ENCODE assay signal across 9 cellular contexts in genomic region chr22:24433001-24433867, GRCh38. TPM values are rescaled to one million over a fixed set of nuclear protein-coding genes. Genes with fewer than 3 reads are reported as not detected.
DNase-seq lines count a peak whose midpoint lies in the region; ATAC-seq lines count a peak whose summit lies in the region.
"Had no signal": no experiment of that assay in that cellular context is flagged by ENCODE, and none has a peak within 500 bp of the region (broad histone marks: within the 10 kb centered on the region; RNA-seq: fewer than 3 reads in every experiment).

No MANE protein-coding gene starts in this region.

- peak overlapping the region; percentile 87 for H3K27ac Mint-ChIP-seq in activated CD8-positive, alpha-beta memory T cell treated with anti-CD3 and anti-CD28 coated beads, Interleukin-2, amount 10 ng/mL, durations not matched to agents 7 days and 5 days
- H3K27ac Mint-ChIP-seq in T-cell = peak overlapping the region; percentile 85 to 95
- H3K27ac Mint-ChIP-seq in stimulated activated naive B cell treated with anti-CD40 and anti-IgM and Interleukin-4, amounts not matched to agents 10 μg/mL and 1 μg/mL and 100 μg/mL, for 72 hours = peak overlapping the region; percentile 94

- POLR2A ChIA-PET in T-cell (lab: Charles Lee) = no interaction called here

- ATAC-seq in activated CD8-positive, alpha-beta memory T cell treated with anti-CD3 and anti-CD28 coated beads, Interleukin-2, amount 10 ng/mL, durations not matched to agents 7 days and 5 days = no peak
- no peak for ATAC-seq in T-cell (replicated peaks in 1 of 4)
- no peak for ATAC-seq in right cardiac atrium
- no peak for ATAC-seq in stimulated activated naive B cell treated with anti-CD40 and anti-IgM and Interleukin-4, amounts not matched to agents 10 μg/mL and 1 μg/mL and 100 μg/mL, for 72 hours (replicated peaks)
- ATAC-seq in HG03565 (IDR thresholded peaks at IDR 0.05; ENCODE audit: unreplicated experiment) = no peak

- H3K4me3 ChIP-seq in right cardiac atrium (ENCODE audit: low read length) = no peak overlapping the region

- no peaks in the 10 kb centered on the region for H3K9me3 ChIP-seq in right cardiac atrium (ENCODE audit: control insufficient read depth, low read length)

- CTCF ChIA-PET in activated CD8-positive, alpha-beta memory T cell treated with anti-CD3 and anti-CD28 coated beads, Interleukin-2, amount 10 ng/mL, durations not matched to agents 7 days and 5 days (lab: Charles Lee) = interaction anchor here (2.3 kb wide), 1 partner anchor 10 kb away, joined by 12 read pairs; no protein-coding TSS in a partner anchor
- CTCF ChIA-PET in T-cell (lab: Charles Lee) = no interaction called here

- H3K27me3 Mint-ChIP-seq in activated CD8-positive, alpha-beta memory T cell treated with anti-CD3 and anti-CD28 coated beads, Interleukin-2, amount 10 ng/mL, durations not matched to agents 7 days and 5 days = peaks cover 2% of the 10 kb centered on the region
- no peaks in the 10 kb centered on the region for H3K27me3 Mint-ChIP-seq in T-cell
- no peaks in the 10 kb centered on the region for H3K27me3 Mint-ChIP-seq in stimulated activated naive B cell treated with anti-CD40 and anti-IgM and Interleukin-4, amounts not matched to agents 10 μg/mL and 1 μg/mL and 100 μg/mL, for 72 hours

- 88% methylated on average over 36 of the region's 36 CpGs for WGBS in right cardiac atrium

- intact Hi-C loops in right cardiac atrium (cut with DNase I) = no loop called here

- H3K36me3 Mint-ChIP-seq in activated CD8-positive, alpha-beta memory T cell treated with anti-CD3 and anti-CD28 coated beads, Interleukin-2, amount 10 ng/mL, durations not matched to agents 7 days and 5 days = peaks cover 3% of the 10 kb centered on the region
- H3K36me3 Mint-ChIP-seq in T-cell = peaks cover 3% of the 10 kb centered on the region
- H3K36me3 Mint-ChIP-seq in stimulated activated naive B cell treated with anti-CD40 and anti-IgM and Interleukin-4, amounts not matched to agents 10 μg/mL and 1 μg/mL and 100 μg/mL, for 72 hours = peaks cover 20 to 33% of the 10 kb centered on the region in 2 donors

- no peaks in the 10 kb centered on the region for H3K9me3 Mint-ChIP-seq in activated CD8-positive, alpha-beta memory T cell treated with anti-CD3 and anti-CD28 coated beads, Interleukin-2, amount 10 ng/mL, durations not matched to agents 7 days and 5 days (ENCODE audit: low read depth)
- no peaks in the 10 kb centered on the region for H3K9me3 Mint-ChIP-seq in T-cell
- no peaks in the 10 kb centered on the region for H3K9me3 Mint-ChIP-seq in stimulated activated naive B cell treated with anti-CD40 and anti-IgM and Interleukin-4, amounts not matched to agents 10 μg/mL and 1 μg/mL and 100 μg/mL, for 72 hours

- peaks cover 31% of the 10 kb centered on the region for H3K4me1 ChIP-seq in right cardiac atrium (ENCODE audit: control insufficient read depth, insufficient read depth, low read length)

- no peak for DNase-seq in activated CD8-positive, alpha-beta memory T cell treated with anti-CD3 and anti-CD28 coated beads, Interleukin-2, amount 10 ng/mL, durations not matched to agents 7 days and 5 days
- DNase-seq in activated CD8-positive, alpha-beta memory T cell treated with anti-CD3 and anti-CD28 coated beads for 24 hours = no peak
- DNase-seq in T-cell (no peak), right cardiac atrium (peak in 1 of 3 donors; percentile 60), C1 segment of cervical spinal cord (lab: John Stamatoyannopoulos, UW) (no peak), SKM-1 treated with dmso at 0.1 percent for 144 hours (lab: John Stamatoyannopoulos, UW; ENCODE audit: unreplicated experiment) (no peak)
- no peak for DNase-seq in stimulated activated naive B cell treated with anti-CD40 and anti-IgM and Interleukin-4, amounts not matched to agents 10 μg/mL and 1 μg/mL and 100 μg/mL, for 72 hours
- DNase-seq: NCI-H1417 treated with DMSO at 0.1 percent for 48 hours had no signal

- no peak overlapping the region for H3K4me3 Mint-ChIP-seq in activated CD8-positive, alpha-beta memory T cell treated with anti-CD3 and anti-CD28 coated beads, Interleukin-2, amount 10 ng/mL, durations not matched to agents 7 days and 5 days
- H3K4me3 Mint-ChIP-seq in T-cell = peak overlapping the region in 1 of 3 donors; percentile 90
- peak overlapping the region; percentile 7 to 73 for H3K4me3 Mint-ChIP-seq in stimulated activated naive B cell treated with anti-CD40 and anti-IgM and Interleukin-4, amounts not matched to agents 10 μg/mL and 1 μg/mL and 100 μg/mL, for 72 hours

- no peaks in the 10 kb centered on the region for H3K27me3 ChIP-seq in right cardiac atrium (ENCODE audit: control insufficient read depth, insufficient read depth)

- peak overlapping the region; percentile 9 for H3K27ac ChIP-seq in right cardiac atrium (ENCODE audit: low read length)

- peaks cover 90% of the 10 kb centered on the region for H3K4me1 Mint-ChIP-seq in activated CD8-positive, alpha-beta memory T cell treated with anti-CD3 and anti-CD28 coated beads, Interleukin-2, amount 10 ng/mL, durations not matched to agents 7 days and 5 days
- H3K4me1 Mint-ChIP-seq in T-cell = peaks cover 95 to 98% (median 98%) of the 10 kb centered on the region in 3 donors
- H3K4me1 Mint-ChIP-seq in stimulated activated naive B cell treated with anti-CD40 and anti-IgM and Interleukin-4, amounts not matched to agents 10 μg/mL and 1 μg/mL and 100 μg/mL, for 72 hours = peaks cover 78 to 100% of the 10 kb centered on the region in 2 donors

RNA-seq across cellular contexts. Expression of gene ADORA2A, which starts 5.8 kb away (rescaled TPM):
- 10 to 100 TPM; 19.7 to 21.1 TPM for total RNA-seq in activated CD8-positive, alpha-beta memory T cell treated with anti-CD3 and anti-CD28 coated beads, Interleukin-2, amount 10 ng/mL, durations not matched to agents 7 days and 5 days
- total RNA-seq in T-cell (10 to 100 TPM; 29.1 to 35.1 (median 30.1) TPM), right cardiac atrium (1 to 10 TPM; 3.7 to 5.6 (median 4.8) TPM)
- polyA plus RNA-seq in right cardiac atrium = 6.6 TPM
